Comparison of ENCODE assay signal across 11 cellular contexts in genomic region chr2:234880551-234881211, GRCh38.
DNase-seq lines count a peak whose midpoint lies in the region; ATAC-seq and TF ChIP-seq lines count a peak whose summit lies in the region.
"Had no signal": no experiment of that assay in that cellular context is flagged by ENCODE, and none has a peak within 500 bp of the region (broad histone marks: within the 10 kb centered on the region; RNA-seq: fewer than 3 reads in every experiment).

No MANE protein-coding gene starts in this region.

- H3K27me3 Mint-ChIP-seq in brain = peaks cover 7% of the 10 kb centered on the region
- H3K27me3 Mint-ChIP-seq in nephron (ENCODE audit: low read depth) = no peaks in the 10 kb centered on the region
- H3K27me3 Mint-ChIP-seq in Caco-2 (ENCODE audit: insufficient read depth, unreplicated experiment) = no peaks in the 10 kb centered on the region

- H3K9me3 ChIP-seq in MG63 (no peaks in the 10 kb centered on the region; the same call in 1 of the 2 replicates), Caco-2 (no peaks in the 10 kb centered on the region)
- H3K9me3 ChIP-seq in effector memory CD4-positive, alpha-beta T cell (ENCODE audit: control insufficient read depth, low read length) = no peaks in the 10 kb centered on the region
- H3K9me3 ChIP-seq: upper lobe of left lung had no signal

- H3K36me3 ChIP-seq in MG63 (no peaks in the 10 kb centered on the region), Caco-2 (ENCODE audit: control insufficient read depth, insufficient read depth, low read length) (no peaks in the 10 kb centered on the region)
- no peaks in the 10 kb centered on the region for H3K36me3 ChIP-seq in effector memory CD4-positive, alpha-beta T cell (ENCODE audit: control insufficient read depth, insufficient read depth, low read length)
- H3K36me3 ChIP-seq: heart left ventricle, upper lobe of left lung had no signal

- H3K27me3 ChIP-seq in MG63 (no peaks in the 10 kb centered on the region), Caco-2 (replicated peaks; ENCODE audit: control insufficient read depth, insufficient read depth, low read length) (no peaks in the 10 kb centered on the region)
- no peaks in the 10 kb centered on the region for H3K27me3 ChIP-seq in effector memory CD4-positive, alpha-beta T cell (replicated peaks; ENCODE audit: control insufficient read depth, insufficient read depth, low read length, poor library complexity, severe bottlenecking)
- H3K27me3 ChIP-seq: heart left ventricle, upper lobe of left lung had no signal

- H3K4me1 ChIP-seq in Caco-2 = no peaks in the 10 kb centered on the region
- H3K4me1 ChIP-seq in effector memory CD4-positive, alpha-beta T cell (ENCODE audit: control insufficient read depth, insufficient read depth, low read length, poor library complexity, severe bottlenecking) = no peaks in the 10 kb centered on the region

- H3K4me1 Mint-ChIP-seq in brain (peaks cover 29% of the 10 kb centered on the region), nephron (peaks cover 31% of the 10 kb centered on the region), Caco-2 (ENCODE audit: low read depth, unreplicated experiment) (no peaks in the 10 kb centered on the region)

- TF ChIP-seq CTCF in brain (conservative IDR thresholded peaks at IDR 0.05) = no peak
- no peak for TF ChIP-seq CTCF in nephron (IDR thresholded peaks at IDR 0.05; ENCODE audit: unreplicated experiment in 3 of 3)
- TF ChIP-seq CTCF in Caco-2 (IDR thresholded peaks at IDR 0.05; ENCODE audit: insufficient read depth in 1 of 2, low read depth in 1 of 2, low read length in 1 of 2, severe bottlenecking in 1 of 2, unreplicated experiment in 1 of 2) = no peak

- H3K4me3 Mint-ChIP-seq in brain (no peak overlapping the region), nephron (no peak overlapping the region), Caco-2 (ENCODE audit: unreplicated experiment) (no peak overlapping the region)

- H3K27ac Mint-ChIP-seq in brain (peak overlapping the region in 3 of 5 experiments; percentile 29 to 53 (median 51)), nephron (peak overlapping the region in 2 of 3 experiments; percentile 22 to 77), Caco-2 (ENCODE audit: unreplicated experiment) (no peak overlapping the region)

- H3K4me3 ChIP-seq in MG63 = no peak overlapping the region
- no peak overlapping the region for H3K4me3 ChIP-seq in Caco-2 (ENCODE audit: low read depth, low read length)
- no peak overlapping the region for H3K4me3 ChIP-seq in effector memory CD4-positive, alpha-beta T cell (ENCODE audit: insufficient read depth, low read depth, low read length, poor library complexity, severe bottlenecking)

- CTCF ChIA-PET in Caco-2 (lab: Charles Lee) = interaction anchor here (1.1 kb wide), 1 partner anchor 226 kb away, joined by 4 read pairs; no protein-coding TSS in a partner anchor

- H3K36me3 Mint-ChIP-seq in brain (peaks cover 11% of the 10 kb centered on the region), nephron (ENCODE audit: low read depth) (peaks cover 3% of the 10 kb centered on the region), Caco-2 (ENCODE audit: insufficient read depth, unreplicated experiment) (no peaks in the 10 kb centered on the region)

- intact Hi-C loops in Caco-2 (cut with micrococcal nuclease; ENCODE audit: unreplicated experiment) = loop anchor here (2.0 kb wide), 1 partner anchor 226 kb away; no protein-coding TSS in a partner anchor

- no peak overlapping the region for H3K27ac ChIP-seq in effector memory CD4-positive, alpha-beta T cell (ENCODE audit: insufficient read depth, low read length, poor library complexity, severe bottlenecking)
- H3K27ac ChIP-seq: upper lobe of left lung had no signal

- DNase-seq in H4 (ENCODE audit: low spot score) (peak; percentile 84), MG63 (peak; percentile 76), Caco-2 (no peak), NCI-H748 (lab: John Stamatoyannopoulos, UW; ENCODE audit: unreplicated experiment) (no peak)
- no peak for DNase-seq in effector memory CD4-positive, alpha-beta T cell
- DNase-seq: heart left ventricle, NCI-H1694 treated with DMSO at 0.1 percent for 48 hours, upper lobe of left lung had no signal

- POLR2A ChIA-PET in Caco-2 (lab: Charles Lee) = no interaction called here

- BruUV-seq in Caco-2 (replicated peaks; lab: Mats Ljungman, UMichigan) = no TSS peak

- no peak for ATAC-seq in GM18519 (IDR thresholded peaks at IDR 0.05; ENCODE audit: low FRiP score, unreplicated experiment)

- H3K9me3 Mint-ChIP-seq in brain (peaks cover 9 to 20% (median 13%) of the 10 kb centered on the region in 5 experiments), nephron (peaks cover 15% of the 10 kb centered on the region), Caco-2 (ENCODE audit: unreplicated experiment) (peaks cover 15% of the 10 kb centered on the region)

Comparison
In these comparisons a context has a peak if more than half of its experiments do, and no peak if none do; other contexts are left out.
1. DNase-seq: peak in H4 (single experiment) and MG63 (single experiment); none in Caco-2 (0 of 2), NCI-H748 (single experiment) and effector memory CD4-positive, alpha-beta T cell (0 of 3).